In the genomic region with DNA sequence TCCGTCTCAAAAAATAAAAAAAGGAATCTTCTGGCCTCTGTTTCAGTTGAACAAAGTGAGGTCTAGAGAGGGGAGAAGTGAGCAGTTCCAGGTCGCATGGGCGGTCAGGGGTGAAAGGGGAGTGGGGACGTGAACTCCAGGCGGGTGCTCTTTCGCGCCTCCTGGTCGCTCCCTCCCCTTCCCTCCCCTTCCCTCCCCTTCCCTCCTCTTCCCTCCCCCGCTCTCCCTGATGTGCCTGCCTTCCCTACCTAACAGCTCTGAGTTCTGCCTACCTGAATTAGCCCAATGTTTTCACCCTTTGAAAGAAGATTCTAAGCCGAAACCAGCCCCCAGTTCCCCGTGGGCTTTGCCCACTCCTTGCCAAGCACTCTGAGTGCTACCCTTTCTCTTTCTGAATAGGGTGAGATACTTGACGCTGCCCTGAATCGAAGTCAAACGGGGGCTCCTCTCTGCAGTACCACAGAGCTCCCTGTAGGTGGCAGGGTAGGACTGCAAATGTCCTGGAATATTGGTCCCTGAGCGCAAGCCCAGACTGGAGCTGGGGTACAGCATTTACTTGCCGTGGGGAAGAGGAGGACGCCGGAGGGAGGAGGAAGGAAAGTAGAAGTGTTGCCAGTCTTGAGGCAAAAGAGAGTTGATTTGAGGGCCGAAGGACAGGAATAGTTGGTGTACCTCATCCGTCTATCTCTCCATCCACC, we compare ENCODE assay signal across 8 cellular contexts.
DNase-seq lines count a peak whose midpoint lies in the region; ATAC-seq and TF ChIP-seq lines count a peak whose summit lies in the region.
"Not testable (repeated sequence)": the region's sequence is repeated elsewhere in the genome, so short reads cannot be mapped to it uniquely, and the experiment has no call there.

No MANE protein-coding gene starts in this region.

- H3K36me3 ChIP-seq in mammary epithelial cell (ENCODE audit: insufficient read depth, low read length); iPS-18a (ENCODE audit: control insufficient read depth, low read depth, low read length); gastrocnemius medialis; aorta (ENCODE audit: control insufficient read depth in 1 of 2, insufficient read depth in 2 of 2, low read length in 1 of 2): not testable (repeated sequence)

- H4K20me1 ChIP-seq in mammary epithelial cell (ENCODE audit: insufficient read depth, low read length), result not testable (repeated sequence)

- not testable (repeated sequence) for BruUV-seq in mammary epithelial cell (replicated peaks; lab: Mats Ljungman, UMichigan)

- peak; percentile 57 for ATAC-seq in HG03135 (IDR thresholded peaks at IDR 0.05; ENCODE audit: unreplicated experiment)
- ATAC-seq in gastrocnemius medialis, result peak; percentile 64 to 77
- peak; percentile 82 for ATAC-seq in aorta (ENCODE audit: low FRiP score)

- DNase-seq in NOMO-1 treated with dmso at 0.1 percent for 144 hours (lab: John Stamatoyannopoulos, UW; ENCODE audit: unreplicated experiment), result peak; percentile 66
- DNase-seq in activated CD4-positive, alpha-beta T cell treated with anti-CD3 and anti-CD28 coated beads, Interleukin-2, amount 50 U/mL, for 48 hours, result peak; percentile 50 to 58
- not testable (repeated sequence) for DNase-seq in mammary epithelial cell, aorta
- DNase-seq in gastrocnemius medialis, result peak in 1 of 2 donors; percentile 18

- H3K4me2 ChIP-seq in mammary epithelial cell (ENCODE audit: insufficient read depth, low read depth, low read length), result not testable (repeated sequence)

- 8% methylated on average over 7 of the region's 20 CpGs for WGBS in mammary epithelial cell (ENCODE audit: low coverage, missing lambda C conversion rate)
- 9 to 12% methylated on average over 15 to 18 of the region's 20 CpGs for WGBS in aorta, 2 donors

- TF ChIP-seq CTCF in GM12872 (IDR thresholded peaks at IDR 0.05; ENCODE audit: insufficient read depth, low read depth, low read length) (peak; percentile 54), mammary epithelial cell (conservative IDR thresholded peaks at IDR 0.05 in 1 of 2, IDR thresholded peaks at IDR 0.05 in 1 of 2; ENCODE audit: extremely low read depth in 1 of 2, insufficient read depth in 1 of 2, low read depth in 1 of 2, low read length in 2 of 2) (peak; percentile 23 to 48), gastrocnemius medialis (IDR thresholded peaks at IDR 0.05 in 4 of 5, conservative IDR thresholded peaks at IDR 0.05 in 1 of 5) (peak; percentile 31 to 68 (median 53))

- not testable (repeated sequence) for H3K9me3 ChIP-seq in mammary epithelial cell (replicated peaks; ENCODE audit: insufficient read depth, low read length); iPS-18a (ENCODE audit: control insufficient read depth, low read depth, low read length); gastrocnemius medialis; aorta (ENCODE audit: control insufficient read depth, low read length)

- not testable (repeated sequence) for H3K27ac ChIP-seq in mammary epithelial cell (ENCODE audit: insufficient read depth, low read depth, low read length); iPS-18a (ENCODE audit: low read length); gastrocnemius medialis; aorta (ENCODE audit: low read depth in 1 of 2, low read length in 2 of 2)

- dilution Hi-C loops in mammary epithelial cell (cut with HindIII; ENCODE audit: low sequenced_read_pairs), result not testable (repeated sequence)

- not testable (repeated sequence) for H3K9ac ChIP-seq in mammary epithelial cell (ENCODE audit: insufficient read depth, low read length); iPS-18a (ENCODE audit: low read length)

- not testable (repeated sequence) for H3K27me3 ChIP-seq in mammary epithelial cell (ENCODE audit: insufficient read depth, low read length); iPS-18a (ENCODE audit: control insufficient read depth, insufficient read depth, low read length); gastrocnemius medialis; aorta (ENCODE audit: control insufficient read depth in 1 of 2, insufficient read depth in 2 of 2, low read length in 1 of 2)

- intact Hi-C loops in mammary epithelial cell (cut with micrococcal nuclease), result loop anchor here (10.0 kb wide), 2 partner anchors 872 to 982 kb away; no protein-coding TSS in a partner anchor
- intact Hi-C loops in gastrocnemius medialis (cut with DNase I; ENCODE audit: low total_unique reads); aorta (cut with DNase I): not testable (repeated sequence)

- H3K4me3 ChIP-seq in mammary epithelial cell (replicated peaks in 1 of 3; ENCODE audit: insufficient read depth in 1 of 3, low read depth in 2 of 3, low read length in 3 of 3); gastrocnemius medialis; aorta (ENCODE audit: low read length in 2 of 2): not testable (repeated sequence)
- H3K4me3 ChIP-seq in iPS-18a (ENCODE audit: low read length), result peak overlapping the region; percentile 43

- not testable (repeated sequence) for TF ChIP-seq POLR2A in gastrocnemius medialis (IDR thresholded peaks at IDR 0.05)

- not testable (repeated sequence) for H3K79me2 ChIP-seq in mammary epithelial cell (ENCODE audit: insufficient read depth, low read length)

- not testable (repeated sequence) for H3K4me1 ChIP-seq in mammary epithelial cell (ENCODE audit: insufficient read depth, low read length); iPS-18a (ENCODE audit: control insufficient read depth, low read depth, low read length); gastrocnemius medialis; aorta (ENCODE audit: control insufficient read depth in 1 of 2, insufficient read depth in 2 of 2, low read length in 2 of 2)

- in situ Hi-C loops in mammary epithelial cell (cut with MboI; ENCODE audit: low sequenced_read_pairs in 2 of 2); gastrocnemius medialis (cut with MboI; ENCODE audit: low sequenced_read_pairs in 4 of 4): not testable (repeated sequence)

- not testable (repeated sequence) for H2AFZ ChIP-seq in mammary epithelial cell (ENCODE audit: low read depth, low read length)

- CTCF ChIA-PET in mammary epithelial cell (lab: Charles Lee; ENCODE audit: low non-redundant PET), result interaction anchor here (0.7 kb wide), 1 partner anchor 875 kb away, joined by 6 read pairs; no protein-coding TSS in a partner anchor
